In the genomic region with DNA sequence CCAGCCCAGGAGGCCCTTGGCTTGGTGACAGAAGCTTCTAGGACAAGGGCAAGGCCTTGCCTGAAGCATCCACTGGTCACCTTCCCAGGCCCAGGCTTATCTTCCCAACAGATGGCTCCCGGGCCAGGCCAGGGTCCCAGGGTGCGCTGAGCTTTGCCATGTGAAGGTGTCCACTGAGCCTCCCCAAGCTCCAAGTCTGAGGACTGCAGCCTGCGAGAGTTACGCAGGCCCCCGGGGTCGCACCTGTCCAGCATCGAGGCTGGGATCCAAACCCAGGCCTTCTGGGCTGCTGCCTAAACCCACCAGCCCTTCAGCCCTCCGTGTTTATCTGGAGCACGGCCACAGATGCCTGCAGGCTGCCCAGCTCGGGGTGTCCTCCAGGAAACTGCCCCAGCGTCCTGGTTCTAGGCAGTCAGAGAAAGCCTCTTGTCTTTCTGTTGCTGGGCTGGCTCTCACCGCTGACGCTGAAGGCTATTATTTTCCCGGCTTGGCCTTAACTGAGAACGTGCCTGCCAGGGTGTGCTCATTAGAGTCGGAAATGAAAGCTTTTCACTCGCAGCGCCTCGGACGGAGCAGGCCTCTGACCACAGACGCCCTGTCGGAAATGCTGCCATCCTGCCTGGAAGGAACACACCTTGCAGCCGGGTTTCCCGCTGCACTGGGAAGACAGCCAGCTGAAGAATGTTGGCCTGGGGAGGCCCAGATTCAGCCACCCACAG, we compare ENCODE assay signal across 12 cellular contexts.
A peak's percentile ranks its signal among the peaks of the same experiment; 100 is the strongest.
DNase-seq lines count a peak whose midpoint lies in the region; ATAC-seq, FAIRE-seq and TF ChIP-seq lines count a peak whose summit lies in the region.
"Had no signal": no experiment of that assay in that cellular context is flagged by ENCODE, and none has a peak within 500 bp of the region (broad histone marks: within the 10 kb centered on the region; RNA-seq: fewer than 3 reads in every experiment).

No MANE protein-coding gene starts in this region.

- 60% methylated on average over 22 of the region's 24 CpGs; no CpG with 5 or more reads in 1 of the 2 experiments for WGBS in IMR-90 (ENCODE audit: extremely low coverage in 2 of 2, insufficient read length in 1 of 2), 2 experiments
- WGBS in stomach, 5 donors = 57 to 71% (median 64%) methylated on average over 22 to 24 of the region's 24 CpGs

- H2BK5ac ChIP-seq in IMR-90 (ENCODE audit: low read depth, low read length, poor library complexity, severe bottlenecking) = no peak overlapping the region

- CTCF ChIA-PET in IMR-90 (lab: Yijun Ruan, JAX) = no interaction called here

- H3K27me3 ChIP-seq in IMR-90 (ENCODE audit: control insufficient read depth, insufficient read depth, low read length) = no peaks in the 10 kb centered on the region
- no peaks in the 10 kb centered on the region for H3K27me3 ChIP-seq in breast epithelium
- no peaks in the 10 kb centered on the region for H3K27me3 ChIP-seq in keratinocyte (ENCODE audit: control insufficient read depth, extremely low read depth, insufficient read depth, low read length)
- peaks cover 0 to 7% (median 0%) of the 10 kb centered on the region in 3 donors for H3K27me3 ChIP-seq in stomach
- H3K27me3 ChIP-seq in MG63 = no peaks in the 10 kb centered on the region
- H3K27me3 ChIP-seq: body of pancreas had no signal

- peak overlapping the region; percentile 19; the same call in 1 of the 2 replicates for H3K4ac ChIP-seq in IMR-90 (ENCODE audit: low read depth, low read length)

- H3K9ac ChIP-seq in IMR-90 (ENCODE audit: low read depth, low read length) = no peak overlapping the region
- no peak overlapping the region for H3K9ac ChIP-seq in keratinocyte (ENCODE audit: control insufficient read depth, extremely low read depth, insufficient read depth, low read length)

- TF ChIP-seq POLR2A in IMR-90 (IDR thresholded peaks at IDR 0.05; ENCODE audit: low read depth, low read length) (no peak), breast epithelium (IDR thresholded peaks at IDR 0.05) (no peak), stomach (IDR thresholded peaks at IDR 0.05) (no peak)

- no TSS peak for BruUV-seq in IMR-90 (replicated peaks; lab: Mats Ljungman, UMichigan)

- H3K4me1 ChIP-seq in IMR-90 (ENCODE audit: control insufficient read depth, insufficient read depth, low read length) = peaks cover 18% of the 10 kb centered on the region
- H3K4me1 ChIP-seq in breast epithelium = peaks cover 5 to 26% of the 10 kb centered on the region in 2 donors
- H3K4me1 ChIP-seq in keratinocyte (ENCODE audit: control insufficient read depth, extremely low read depth, insufficient read depth, low read length) = peaks cover 18% of the 10 kb centered on the region
- H3K4me1 ChIP-seq in stomach = peaks cover 7 to 31% (median 13%) of the 10 kb centered on the region in 4 donors
- H3K4me1 ChIP-seq: body of pancreas had no signal

- no peaks in the 10 kb centered on the region for H3K79me2 ChIP-seq in keratinocyte (ENCODE audit: control insufficient read depth, insufficient read depth, low read length)

- H4K91ac ChIP-seq in IMR-90 (ENCODE audit: insufficient read depth, low read depth, low read length) = peak overlapping the region; percentile 21; the same call in 1 of the 2 replicates

- DNase-seq in IMR-90 (no peak), breast epithelium (ENCODE audit: low spot score in 2 of 2) (peak; percentile 77 to 85), keratinocyte (ENCODE audit: low read depth, low spot score) (no peak), stomach (no peak), NCI-H510A treated with DMSO at 0.1 percent for 48 hours (lab: John Stamatoyannopoulos, UW) (no peak), MG63 (no peak), NCI-H2081 treated with DMSO at 0.1 percent for 48 hours (lab: John Stamatoyannopoulos, UW) (no peak), NCI-H2196 (lab: John Stamatoyannopoulos, UW; ENCODE audit: unreplicated experiment) (no peak)
- DNase-seq: activated CD8-positive, alpha-beta memory T cell treated with anti-CD3 and anti-CD28 coated beads, Interleukin-2, amount 50 U/mL, for 48 hours; CD4-positive, CD25-positive, alpha-beta regulatory T cell; small intestine had no signal

- dilution Hi-C loops in IMR-90 (cut with HindIII; ENCODE audit: low sequenced_read_pairs, unreplicated experiment) = no loop called here
- dilution Hi-C loops in keratinocyte (cut with MboI; ENCODE audit: extremely low pct_ligation_motif_present, low sequenced_read_pairs) = loop anchor here (25.0 kb wide), 1 partner anchor 97 kb away; the partner anchor contains the start of gene TPRG1L

- in situ Hi-C loops in IMR-90 (cut with MboI; ENCODE audit: low sequenced_read_pairs) = no loop called here

- H3K9me1 ChIP-seq in IMR-90 (ENCODE audit: insufficient read depth, low read length) (0 out of 2 replicates have a peak, but pooled peaks cover 2% of the 10 kb centered on the region), keratinocyte (ENCODE audit: control insufficient read depth, extremely low read depth, insufficient read depth, low read length) (no peaks in the 10 kb centered on the region)

- H4K5ac ChIP-seq in IMR-90 (ENCODE audit: low read depth, low read length) = no peak overlapping the region

- H3K36me3 ChIP-seq in IMR-90 (ENCODE audit: control insufficient read depth, insufficient read depth, low read length) (no peaks in the 10 kb centered on the region), breast epithelium (no peaks in the 10 kb centered on the region), keratinocyte (ENCODE audit: control insufficient read depth in 2 of 2, extremely low read depth in 1 of 2, insufficient read depth in 2 of 2, low read length in 2 of 2) (no peaks in the 10 kb centered on the region), stomach (no peaks in the 10 kb centered on the region), MG63 (peaks cover 20% of the 10 kb centered on the region)

- H3K18ac ChIP-seq in IMR-90 (ENCODE audit: low read depth, low read length) = no peak overlapping the region

- H3K4me2 ChIP-seq in IMR-90 (ENCODE audit: low read depth, low read length) (no peak overlapping the region), keratinocyte (ENCODE audit: control insufficient read depth, extremely low read depth, insufficient read depth, low read depth, low read length) (peak overlapping the region; percentile 22)

- H4K20me1 ChIP-seq in IMR-90 (ENCODE audit: insufficient read depth, low read length) = no peaks in the 10 kb centered on the region
- no peaks in the 10 kb centered on the region for H4K20me1 ChIP-seq in keratinocyte (ENCODE audit: control insufficient read depth, extremely low read depth, insufficient read depth, low read length)

- peak overlapping the region; percentile 23 for H2BK120ac ChIP-seq in IMR-90 (ENCODE audit: low read depth, low read length)

- POLR2A ChIA-PET in IMR-90 (lab: Charles Lee; ENCODE audit: unreplicated experiment) = no interaction called here

- intact Hi-C loops in IMR-90 (cut with micrococcal nuclease) (loop anchor here (5.0 kb wide), 1 partner anchor 38 kb away; no protein-coding TSS in a partner anchor), breast epithelium (cut with DNase I; ENCODE audit: low total_unique reads) (no loop called here), stomach (cut with DNase I; ENCODE audit: low total_unique reads) (no loop called here)

- H2AFZ ChIP-seq in IMR-90 (replicated peaks; ENCODE audit: low read length, poor library complexity) (peak overlapping the region; percentile 67), keratinocyte (ENCODE audit: control insufficient read depth, low read length) (peak overlapping the region; percentile 61)

- no peaks in the 10 kb centered on the region for H3K79me1 ChIP-seq in IMR-90 (ENCODE audit: low read depth in 1 of 2, low read length in 2 of 2)

- no peak overlapping the region for H2BK15ac ChIP-seq in IMR-90 (ENCODE audit: low read depth, low read length)

- no peak overlapping the region for H3K27ac ChIP-seq in IMR-90 (ENCODE audit: insufficient read depth, low read length)
- peak overlapping the region; percentile 82 to 94 for H3K27ac ChIP-seq in breast epithelium
- no peak overlapping the region for H3K27ac ChIP-seq in keratinocyte (ENCODE audit: control insufficient read depth, insufficient read depth, low read length)
- peak overlapping the region in 4 of 5 donors; percentile 9 to 77 (median 46) for H3K27ac ChIP-seq in stomach
- H3K27ac ChIP-seq: body of pancreas had no signal

- H3K14ac ChIP-seq in IMR-90 (replicated peaks; ENCODE audit: low read depth, low read length) = no peak overlapping the region

- TF ChIP-seq CTCF in IMR-90 (conservative IDR thresholded peaks at IDR 0.05; ENCODE audit: low read depth, low read length) = no peak
- TF ChIP-seq CTCF in breast epithelium (IDR thresholded peaks at IDR 0.05) = no peak
- no peak for TF ChIP-seq CTCF in keratinocyte (optimal IDR thresholded peaks at IDR 0.05 in 1 of 3, IDR thresholded peaks at IDR 0.05 in 1 of 3, conservative IDR thresholded peaks at IDR 0.05 in 1 of 3; ENCODE audit: extremely low read depth in 1 of 3, insufficient read depth in 2 of 3, low read length in 3 of 3)
- TF ChIP-seq CTCF in stomach (IDR thresholded peaks at IDR 0.05) = no peak

- H3K4me3 ChIP-seq in IMR-90 (ENCODE audit: insufficient read depth, low read depth, low read length) (no peak overlapping the region), breast epithelium (no peak overlapping the region), keratinocyte (ENCODE audit: control insufficient read depth in 2 of 3, extremely low read depth in 1 of 3, insufficient read depth in 2 of 3, low read depth in 1 of 3, low read length in 3 of 3) (no peak overlapping the region), stomach (no peak overlapping the region), MG63 (no peak overlapping the region)
- H3K4me3 ChIP-seq: body of pancreas had no signal

- no peak overlapping the region for H4K8ac ChIP-seq in IMR-90 (ENCODE audit: low read depth in 2 of 2, low read length in 2 of 2)

- H3K56ac ChIP-seq in IMR-90 (ENCODE audit: extremely low read depth, insufficient read depth, low read length) = no peak overlapping the region

- H2AK5ac ChIP-seq in IMR-90 (ENCODE audit: low read depth, low read length) = peak overlapping the region; percentile 50; the same call in 1 of the 2 replicates

- TF ChIP-seq RAD21 in IMR-90 (IDR thresholded peaks at IDR 0.05; ENCODE audit: low read length) = no peak

- no peak for TF ChIP-seq EP300 in stomach (IDR thresholded peaks at IDR 0.05)

- H2AK9ac ChIP-seq in IMR-90 (replicated peaks; ENCODE audit: low read depth, low read length, poor library complexity) = no peak overlapping the region

- H3K9me3 ChIP-seq in IMR-90 (ENCODE audit: control insufficient read depth, insufficient read depth, low read length) (no peaks in the 10 kb centered on the region; the same call in 1 of the 2 replicates), breast epithelium (no peaks in the 10 kb centered on the region), keratinocyte (ENCODE audit: control insufficient read depth, low read depth, low read length) (no peaks in the 10 kb centered on the region), stomach (no peaks in the 10 kb centered on the region), MG63 (no peaks in the 10 kb centered on the region)
- H3K9me3 ChIP-seq: body of pancreas had no signal

- 0 out of 2 replicates have a peak overlapping the region, but pooled peaks have one; percentile 6 for H2BK20ac ChIP-seq in IMR-90 (ENCODE audit: low read depth, low read length)

- no peak for ATAC-seq in IMR-90 (ENCODE audit: low read depth)
- ATAC-seq: body of pancreas had no signal

- peak; percentile 44 for FAIRE-seq in keratinocyte (lab: Jason Lieb, UNC)
- FAIRE-seq: small intestine had no signal

- H3K23ac ChIP-seq in IMR-90 (ENCODE audit: low read depth, low read length) = no peak overlapping the region

Comparison
In these comparisons a context has a peak if more than half of its experiments do, and no peak if none do; other contexts are left out.
1. DNase-seq: peak in breast epithelium (2 of 2); none in IMR-90 (single experiment), keratinocyte (single experiment), stomach (single experiment), NCI-H510A treated with DMSO at 0.1 percent for 48 hours (single experiment), MG63 (single experiment), NCI-H2081 treated with DMSO at 0.1 percent for 48 hours (single experiment) and NCI-H2196 (single experiment).
2. H3K27ac ChIP-seq: peak in breast epithelium (2 of 2) and stomach (4 of 5); none in IMR-90 (single experiment) and keratinocyte (single experiment).